Comparison of ENCODE assay signal across 8 cellular contexts in genomic region chr13:30114586-30115256, GRCh38.
A peak's percentile ranks its signal among the peaks of the same experiment; 100 is the strongest.
DNase-seq lines count a peak whose midpoint lies in the region; ATAC-seq and TF ChIP-seq lines count a peak whose summit lies in the region.

No MANE protein-coding gene starts in this region.

- H3K79me2 ChIP-seq in Karpas-422 (ENCODE audit: low read length), result no peaks in the 10 kb centered on the region

- H3K9ac ChIP-seq in Karpas-422 (ENCODE audit: low read length), result peak overlapping the region; percentile 56

- peak; percentile 82 for DNase-seq in EL
- DNase-seq in Karpas-422, result peak; percentile 94
- DNase-seq in activated gamma-delta T cell treated with anti-CD3 and anti-CD28 coated beads, Interleukin-2, amount 50 U/mL, for 16 hours (ENCODE audit: low read depth), result peak; percentile 93
- DNase-seq in nucleus accumbens (lab: John Stamatoyannopoulos, UW), result peak in 55 of 56 donors; percentile 3 to 94 (median 77)

- H4K20me1 ChIP-seq in Karpas-422 (ENCODE audit: insufficient read depth, low read depth, low read length), result no peaks in the 10 kb centered on the region

- H3K27me3 ChIP-seq in Karpas-422 (ENCODE audit: low read length) (no peaks in the 10 kb centered on the region), gastroesophageal sphincter (no peaks in the 10 kb centered on the region)

- no peak for TF ChIP-seq EP300 in gastroesophageal sphincter (IDR thresholded peaks at IDR 0.05)

- H3K9me3 ChIP-seq in Karpas-422 (ENCODE audit: low read length) (no peaks in the 10 kb centered on the region), gastroesophageal sphincter (no peaks in the 10 kb centered on the region)

- TF ChIP-seq CTCF in gastroesophageal sphincter (IDR thresholded peaks at IDR 0.05), result peak; percentile 66 to 94 (median 90)

- 0% methylated on average over 1 of the region's 67 CpGs; no CpG with 5 or more reads in 1 of the 2 donors for WGBS in gastroesophageal sphincter (ENCODE audit: low coverage in 1 of 2), 2 donors

- peak overlapping the region; percentile 76 for H3K4me2 ChIP-seq in Karpas-422 (ENCODE audit: low read depth, low read length, poor library complexity, severe bottlenecking)

- H3K4me1 ChIP-seq in Karpas-422 (ENCODE audit: low read length) (peaks cover 22% of the 10 kb centered on the region), gastroesophageal sphincter (peaks cover 0 to 44% (median 3%) of the 10 kb centered on the region in 3 donors)

- no peak overlapping the region for H3K27ac ChIP-seq in Karpas-422 (ENCODE audit: low read length)
- peak overlapping the region in 3 of 4 donors; percentile 49 to 68 (median 68) for H3K27ac ChIP-seq in gastroesophageal sphincter
- peak overlapping the region; percentile 36 for H3K27ac ChIP-seq in temporal lobe (ENCODE audit: low read depth, low read length)

- peak; percentile 89 for TF ChIP-seq POLR2A in Raji (IDR thresholded peaks at IDR 0.05; ENCODE audit: insufficient read depth, low read depth, low read length)
- no peak for TF ChIP-seq POLR2A in gastroesophageal sphincter (IDR thresholded peaks at IDR 0.05)

- peak; percentile 75 for ATAC-seq in GM21825 (IDR thresholded peaks at IDR 0.05; ENCODE audit: unreplicated experiment)
- ATAC-seq in gastroesophageal sphincter, result peak; percentile 88

- peak overlapping the region; percentile 63 for H3K4me3 ChIP-seq in Karpas-422 (ENCODE audit: low read length)
- peak overlapping the region; percentile 34 to 74 for H3K4me3 ChIP-seq in gastroesophageal sphincter

- H3K9me2 ChIP-seq in Karpas-422 (replicated peaks; ENCODE audit: insufficient read depth, low read length), result no peaks in the 10 kb centered on the region

- no peaks in the 10 kb centered on the region for H3K36me3 ChIP-seq in Karpas-422 (ENCODE audit: insufficient read depth, low read length)
- H3K36me3 ChIP-seq in gastroesophageal sphincter, result no peaks in the 10 kb centered on the region

- peak overlapping the region; percentile 53 for H2AFZ ChIP-seq in Karpas-422 (ENCODE audit: low read length)
